7 cellular contexts compared by ENCODE assay signal in the genomic region with DNA sequence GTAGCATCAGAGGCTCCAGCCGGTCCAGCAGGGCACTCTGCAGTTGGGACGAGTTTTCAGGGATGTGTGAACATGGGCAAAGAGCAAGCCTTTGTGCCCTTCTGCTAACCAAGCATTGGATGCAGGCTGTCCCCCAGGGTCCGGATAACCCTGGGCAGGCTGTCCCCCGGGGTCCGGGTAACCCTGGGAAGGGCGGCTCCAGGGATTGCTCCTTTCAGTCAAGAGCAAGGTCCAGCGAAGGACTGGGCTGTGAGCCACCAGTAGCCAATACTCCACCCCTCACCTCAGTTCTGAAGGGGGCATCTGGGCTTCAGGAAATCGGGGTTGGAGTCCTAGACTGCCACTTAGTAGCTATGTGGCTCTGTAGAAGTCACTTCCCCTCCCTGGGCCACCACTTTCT.
"Had no signal": no experiment of that assay in that cellular context is flagged by ENCODE, and none has a peak within 500 bp of the region (broad histone marks: within the 10 kb centered on the region; RNA-seq: fewer than 3 reads in every experiment).

No MANE protein-coding gene starts in this region.

- H3K27ac Mint-ChIP-seq: GM23338, HFFc6 had no signal

- H3K4me3 ChIP-seq: GM23338, HAP-1, K562 had no signal

- H3K4me1 ChIP-seq: HAP-1 had no signal

- H3K9me3 ChIP-seq: HAP-1 had no signal

- H3K4me3 Mint-ChIP-seq: GM23338, HFFc6 had no signal

- H3K36me3 ChIP-seq: HAP-1 had no signal

- ATAC-seq: GM23338, HCT116, K562 had no signal

- H3K9me3 Mint-ChIP-seq: HFFc6 had no signal

- DNase-seq: H7, HFFc6, KG1 had no signal
